Comparison of ENCODE assay signal across 8 cellular contexts in genomic region chr1:18926315-18927081, GRCh38. TPM values are rescaled to one million over a fixed set of nuclear protein-coding genes. Genes with fewer than 3 reads are reported as not detected.
DNase-seq lines count a peak whose midpoint lies in the region; ATAC-seq lines count a peak whose summit lies in the region.

No MANE protein-coding gene starts in this region.

- peak overlapping the region; percentile 23; the same call in 1 of the 2 replicates for H3K27ac ChIP-seq in SJCRH30

- no peak overlapping the region for H3K4me3 ChIP-seq in SJCRH30

- no peaks in the 10 kb centered on the region for H3K36me3 ChIP-seq in SJCRH30

- DNase-seq in SJCRH30 (peak; percentile 75), left cardiac atrium (peak; percentile 83), LoVo (ENCODE audit: low spot score) (no peak), HuH-7 (ENCODE audit: low spot score) (no peak)
- DNase-seq in activated naive CD4-positive, alpha-beta T cell (lab: John Stamatoyannopoulos, UW): peak; percentile 48 to 69 (median 57)
- peak; percentile 49 to 68 for DNase-seq in stimulated activated CD4-positive, alpha-beta T cell treated with anti-CD3 and anti-CD28 coated beads, Interleukin-1b, Interleukin-23, amount 100 ng/mL, for 1 hour (ENCODE audit: low read depth in 2 of 2)

- ATAC-seq in GM18511 (IDR thresholded peaks at IDR 0.05; ENCODE audit: unreplicated experiment) (peak; percentile 72), HG03066 (IDR thresholded peaks at IDR 0.05; ENCODE audit: low read depth, unreplicated experiment) (peak; percentile 62), left cardiac atrium (peak; percentile 45 to 70)

- H3K9me3 ChIP-seq in SJCRH30 (replicated peaks): no peaks in the 10 kb centered on the region

- peaks cover 3% of the 10 kb centered on the region; the same call in 1 of the 2 replicates for H3K27me3 ChIP-seq in SJCRH30

- peaks cover 64% of the 10 kb centered on the region for H3K4me1 ChIP-seq in SJCRH30

- intact Hi-C loops in left cardiac atrium (cut with DNase I): no loop called here

RNA-seq across cellular contexts. Expression of gene ALDH4A1, which starts 24.1 kb away (rescaled TPM):
- 7.2 and 7.5 TPM in 2 replicates for total RNA-seq in SJCRH30 (2014; rRNA removed; shearing (Covaris generic))
- total RNA-seq in left cardiac atrium: 10 to 100 TPM; 23.4 to 31.2 TPM

RNA-seq across cellular contexts. Expression of gene IFFO2, which starts 30.0 kb away (rescaled TPM):
- total RNA-seq in SJCRH30 (2014; rRNA removed; shearing (Covaris generic)): 5.9 and 6.2 TPM in 2 replicates
- 1 to 10 TPM; 3.4 to 6.4 TPM for total RNA-seq in left cardiac atrium

Comparison
In these comparisons a context has a peak if more than half of its experiments do, and no peak if none do; other contexts are left out.
1. DNase-seq: peak in SJCRH30 (2 of 2), activated naive CD4-positive, alpha-beta T cell (4 of 4), left cardiac atrium (single experiment) and stimulated activated CD4-positive, alpha-beta T cell treated with anti-CD3 and anti-CD28 coated beads, Interleukin-1b, Interleukin-23, amount 100 ng/mL, for 1 hour (2 of 2); none in LoVo (single experiment) and HuH-7 (single experiment).
2. Peak in every context shown above with its lines, with median percentiles within 50 percentile points of each other: ATAC-seq.